1 cellular context compared by ENCODE assay signal in the genomic region with DNA sequence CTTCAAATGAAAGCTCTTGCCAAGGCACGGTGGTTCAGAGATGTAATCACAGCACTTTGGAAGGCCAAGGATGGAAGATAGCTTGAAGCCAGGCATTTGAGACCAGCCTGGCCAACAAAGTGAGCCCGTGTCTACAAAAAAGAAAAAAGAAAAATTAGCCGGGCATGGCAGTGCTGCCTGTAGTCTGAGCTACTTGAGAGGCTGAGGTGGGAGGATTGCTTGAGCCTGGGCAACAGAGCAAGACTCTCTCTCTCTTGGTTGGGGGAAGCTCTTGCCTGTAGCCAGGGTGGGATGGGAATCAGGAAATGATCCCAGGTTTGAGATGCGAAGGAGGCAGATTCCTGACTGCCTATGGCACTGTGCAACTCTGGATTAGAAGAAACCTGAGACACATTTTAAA.
TF ChIP-seq lines count a peak whose summit lies in the region.

No MANE protein-coding gene starts in this region.

TF ChIP-seq in A549, 52 proteins besides CTCF, POLR2A, EP300 and RAD21:
- TF ChIP-seq, protein P1, sequence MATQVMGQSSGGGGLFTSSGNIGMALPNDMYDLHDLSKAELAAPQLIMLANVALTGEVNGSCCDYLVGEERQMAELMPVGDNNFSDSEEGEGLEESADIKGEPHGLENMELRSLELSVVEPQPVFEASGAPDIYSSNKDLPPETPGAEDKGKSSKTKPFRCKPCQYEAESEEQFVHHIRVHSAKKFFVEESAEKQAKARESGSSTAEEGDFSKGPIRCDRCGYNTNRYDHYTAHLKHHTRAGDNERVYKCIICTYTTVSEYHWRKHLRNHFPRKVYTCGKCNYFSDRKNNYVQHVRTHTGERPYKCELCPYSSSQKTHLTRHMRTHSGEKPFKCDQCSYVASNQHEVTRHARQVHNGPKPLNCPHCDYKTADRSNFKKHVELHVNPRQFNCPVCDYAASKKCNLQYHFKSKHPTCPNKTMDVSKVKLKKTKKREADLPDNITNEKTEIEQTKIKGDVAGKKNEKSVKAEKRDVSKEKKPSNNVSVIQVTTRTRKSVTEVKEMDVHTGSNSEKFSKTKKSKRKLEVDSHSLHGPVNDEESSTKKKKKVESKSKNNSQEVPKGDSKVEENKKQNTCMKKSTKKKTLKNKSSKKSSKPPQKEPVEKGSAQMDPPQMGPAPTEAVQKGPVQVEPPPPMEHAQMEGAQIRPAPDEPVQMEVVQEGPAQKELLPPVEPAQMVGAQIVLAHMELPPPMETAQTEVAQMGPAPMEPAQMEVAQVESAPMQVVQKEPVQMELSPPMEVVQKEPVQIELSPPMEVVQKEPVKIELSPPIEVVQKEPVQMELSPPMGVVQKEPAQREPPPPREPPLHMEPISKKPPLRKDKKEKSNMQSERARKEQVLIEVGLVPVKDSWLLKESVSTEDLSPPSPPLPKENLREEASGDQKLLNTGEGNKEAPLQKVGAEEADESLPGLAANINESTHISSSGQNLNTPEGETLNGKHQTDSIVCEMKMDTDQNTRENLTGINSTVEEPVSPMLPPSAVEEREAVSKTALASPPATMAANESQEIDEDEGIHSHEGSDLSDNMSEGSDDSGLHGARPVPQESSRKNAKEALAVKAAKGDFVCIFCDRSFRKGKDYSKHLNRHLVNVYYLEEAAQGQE (IDR thresholded peaks at IDR 0.05), result no peak
- TF ChIP-seq EHF (CRISPR knock-in tag; IDR thresholded peaks at IDR 0.05), result no peak
- TF ChIP-seq FOXS1 (CRISPR knock-in tag; IDR thresholded peaks at IDR 0.05), result no peak
- no peak for TF ChIP-seq TP53 (CRISPR knock-in tag; IDR thresholded peaks at IDR 0.05)
- no peak for TF ChIP-seq TFCP2L1 (CRISPR knock-in tag; IDR thresholded peaks at IDR 0.05)
- no peak for TF ChIP-seq CHD2 (IDR thresholded peaks at IDR 0.05; ENCODE audit: low read length, partially characterized antibody)
- TF ChIP-seq EHMT2 (IDR thresholded peaks at IDR 0.05; ENCODE audit: low read depth), result no peak
- no peak for TF ChIP-seq NPAS2 (CRISPR knock-in tag; IDR thresholded peaks at IDR 0.05; ENCODE audit: borderline replicate concordance)
- no peak for TF ChIP-seq HOXA7 (CRISPR knock-in tag; IDR thresholded peaks at IDR 0.05)
- TF ChIP-seq HEYL (CRISPR knock-in tag; IDR thresholded peaks at IDR 0.05), result no peak
- TF ChIP-seq RFX5 (IDR thresholded peaks at IDR 0.05), result no peak
- TF ChIP-seq ZFP36 (IDR thresholded peaks at IDR 0.05; ENCODE audit: borderline replicate concordance, partially characterized antibody), result no peak
- TF ChIP-seq MYC (IDR thresholded peaks at IDR 0.05; ENCODE audit: borderline replicate concordance, low read length), result no peak
- no peak for TF ChIP-seq HDAC2 (IDR thresholded peaks at IDR 0.05)
- no peak for TF ChIP-seq ZC3H11A (IDR thresholded peaks at IDR 0.05)
- no peak for TF ChIP-seq NFE2L2 (conservative IDR thresholded peaks at IDR 0.05; ENCODE audit: low read length)
- no peak for TF ChIP-seq MAZ (IDR thresholded peaks at IDR 0.05; ENCODE audit: borderline replicate concordance, low read depth, low read length)
- TF ChIP-seq CBX2 (IDR thresholded peaks at IDR 0.05; ENCODE audit: borderline replicate concordance, low read depth), result no peak
- no peak for TF ChIP-seq JUNB (IDR thresholded peaks at IDR 0.05)
- no peak for TF ChIP-seq HOXB5 (CRISPR knock-in tag; IDR thresholded peaks at IDR 0.05)
